8 cellular contexts compared by ENCODE assay signal in the genomic region with DNA sequence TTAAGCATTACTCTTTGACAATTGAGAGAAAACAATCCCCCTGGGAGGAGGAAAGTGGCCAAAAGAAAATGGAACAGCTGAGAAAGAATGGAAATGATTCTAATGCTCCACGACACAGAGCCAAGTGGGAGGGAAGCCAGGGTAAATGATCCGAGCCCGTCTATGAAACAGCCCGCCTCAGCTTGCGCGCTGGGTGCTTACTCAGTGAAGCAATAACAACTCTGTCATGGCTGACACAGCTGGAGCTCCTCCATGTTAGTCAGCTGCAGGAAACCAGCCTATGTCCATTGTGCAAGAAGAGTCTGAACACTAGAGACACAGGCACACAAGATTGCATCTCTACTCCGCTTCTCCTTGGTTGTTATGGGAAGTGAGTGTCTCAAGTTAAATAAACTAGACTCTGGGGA. TPM values are rescaled to one million over a fixed set of nuclear protein-coding genes. Genes with fewer than 3 reads are reported as not detected.
DNase-seq lines count a peak whose midpoint lies in the region; ATAC-seq and TF ChIP-seq lines count a peak whose summit lies in the region.

No MANE protein-coding gene starts in this region.

- peaks cover 0 to 14% (median 3%) of the 10 kb centered on the region in 4 donors for H3K4me1 ChIP-seq in tibial artery

- DNase-seq in AG09309 (ENCODE audit: low read depth) (peak; percentile 94), NCI-H146 treated with DMSO at 0.1 percent for 48 hours (lab: John Stamatoyannopoulos, UW; ENCODE audit: unreplicated experiment) (peak; percentile 9), brain microvascular endothelial cell (peak; percentile 97), left lobe of liver (ENCODE audit: low spot score) (peak; percentile 68), tibial artery (peak; percentile 91 to 95), NCI-H82 (lab: John Stamatoyannopoulos, UW) (no peak)

- H3K27ac ChIP-seq in brain microvascular endothelial cell (peak overlapping the region; percentile 60), tibial artery (peak overlapping the region; percentile 26 to 53)

- no peak for TF ChIP-seq CTCF in AG09309 (IDR thresholded peaks at IDR 0.05; ENCODE audit: control insufficient read depth, insufficient read depth, low read depth, low read length, missing control alignments)
- TF ChIP-seq CTCF in brain microvascular endothelial cell (IDR thresholded peaks at IDR 0.05; ENCODE audit: low read depth, low read length, missing control alignments), result no peak
- TF ChIP-seq CTCF in tibial artery (IDR thresholded peaks at IDR 0.05), result no peak

- in situ Hi-C loops in brain microvascular endothelial cell (cut with HindIII; ENCODE audit: low pct_ligation_motif_present, low sequenced_read_pairs), result no loop called here

- intact Hi-C loops in tibial artery (cut with DNase I; ENCODE audit: low total_unique reads), result no loop called here

- H3K36me3 ChIP-seq in brain microvascular endothelial cell (replicated peaks) (no peaks in the 10 kb centered on the region), tibial artery (peaks cover 10 to 27% (median 11%) of the 10 kb centered on the region in 3 donors)

- H3K9me3 ChIP-seq in tibial artery, result no peaks in the 10 kb centered on the region

- ATAC-seq in left lobe of liver (peak; percentile 96), HG03469 (IDR thresholded peaks at IDR 0.05; ENCODE audit: unreplicated experiment) (no peak), GM21528 (IDR thresholded peaks at IDR 0.05; ENCODE audit: low FRiP score, unreplicated experiment) (no peak)

- H3K27me3 ChIP-seq in brain microvascular endothelial cell (replicated peaks) (no peaks in the 10 kb centered on the region), tibial artery (no peaks in the 10 kb centered on the region)

- H3K4me3 ChIP-seq in AG09309 (ENCODE audit: control insufficient read depth, low read depth, low read length) (no peak overlapping the region; the same call in 1 of the 2 replicates), brain microvascular endothelial cell (ENCODE audit: low read depth, low read length) (no peak overlapping the region), tibial artery (no peak overlapping the region)

RNA-seq across cellular contexts. Expression of a gene that starts 19.3 kb away (rescaled TPM):
- total RNA-seq in left lobe of liver, result 6.4 TPM

RNA-seq across cellular contexts. Expression of a gene that starts 20.6 kb away (rescaled TPM):
- 24.2 TPM for total RNA-seq in left lobe of liver

RNA-seq across cellular contexts. Expression of a gene that starts 50.4 kb away (rescaled TPM):
- total RNA-seq in left lobe of liver, result 13.4 TPM
